15 cellular contexts compared by ENCODE assay signal in the genomic region with DNA sequence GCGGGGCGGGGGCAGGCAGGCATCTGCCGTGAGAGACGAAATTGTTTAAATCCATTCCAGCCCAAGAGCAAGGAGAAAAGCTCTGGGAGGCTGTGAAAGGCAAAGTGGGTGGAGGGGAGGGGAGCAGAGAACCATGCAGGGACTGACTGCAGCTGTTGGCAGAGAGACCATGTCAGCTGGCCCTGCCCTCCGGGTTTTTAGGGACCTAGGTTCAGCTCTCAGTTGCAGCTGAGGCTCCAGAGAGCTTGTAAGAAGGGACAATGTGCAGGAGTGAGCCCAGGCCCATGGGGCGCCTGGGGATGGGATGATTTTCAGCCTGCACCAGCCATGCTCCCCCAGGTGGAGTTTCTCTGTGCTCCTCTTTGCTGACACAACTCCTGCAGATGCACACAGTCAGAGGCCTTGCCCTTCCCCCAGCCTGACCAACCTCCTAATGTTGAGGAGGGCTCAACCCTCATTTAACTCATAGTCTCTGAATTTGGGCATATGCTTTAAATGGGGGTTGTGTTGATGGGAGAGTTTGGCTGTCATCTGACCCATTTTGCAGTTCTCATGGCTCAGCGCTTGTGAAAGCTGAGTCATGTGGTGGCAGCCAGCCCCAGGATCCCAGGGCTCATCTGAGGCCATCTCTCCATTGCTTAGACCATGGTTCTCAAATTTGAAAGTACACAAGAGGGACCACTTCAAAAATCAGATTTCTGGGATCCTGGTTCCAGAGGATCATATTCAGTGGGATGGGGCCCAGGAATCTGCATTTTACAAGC.
DNase-seq lines count a peak whose midpoint lies in the region; ATAC-seq, FAIRE-seq and TF ChIP-seq lines count a peak whose summit lies in the region.
"Had no signal": no experiment of that assay in that cellular context is flagged by ENCODE, and none has a peak within 500 bp of the region (broad histone marks: within the 10 kb centered on the region; RNA-seq: fewer than 3 reads in every experiment).

No MANE protein-coding gene starts in this region.

- DNase-seq in astrocyte (ENCODE audit: low read depth) = peak; percentile 47
- peak; percentile 74 for DNase-seq in left ventricle myocardium superior
- peak; percentile 62 to 74 for DNase-seq in tibial artery
- DNase-seq in HepG2 (ENCODE audit: low spot score) = no peak
- no peak for DNase-seq in progenitor cell of endocrine pancreas (ENCODE audit: low spot score, unreplicated experiment)
- DNase-seq in SKM-1 (lab: John Stamatoyannopoulos, UW; ENCODE audit: unreplicated experiment) = no peak
- DNase-seq: activated CD4-positive, alpha-beta T cell treated with anti-CD3 and anti-CD28 coated beads, Interleukin-2, amount 50 U/mL, for 48 hours; DMS79 treated with DMSO at 0.1 percent for 48 hours; Karpas-422; NCI-H526; nephron progenitor cell; stimulated activated CD4-positive, alpha-beta T cell treated with anti-CD3 and anti-CD28 coated beads, Interleukin-4, amount 100 ng/mL, for 1 hour; SW 1271 had no signal

- no TSS peak for BruUV-seq in HepG2 (replicated peaks; lab: Mats Ljungman, UMichigan)

- H3K9me3 ChIP-seq in HEK293 (ENCODE audit: control insufficient read depth, insufficient read depth, low read depth, low read length) = no peaks in the 10 kb centered on the region
- H3K9me3 ChIP-seq in astrocyte (ENCODE audit: insufficient read depth, low read depth, low read length) = no peaks in the 10 kb centered on the region
- H3K9me3 ChIP-seq in tibial artery = no peaks in the 10 kb centered on the region
- H3K9me3 ChIP-seq in HepG2 (ENCODE audit: low read length) = no peaks in the 10 kb centered on the region

- no peak overlapping the region for H3K4me2 ChIP-seq in astrocyte (ENCODE audit: low read length)
- H3K4me2 ChIP-seq in HepG2 (ENCODE audit: low read depth, low read length) = no peak overlapping the region

- H3K9ac ChIP-seq in astrocyte (ENCODE audit: low read length) (no peak overlapping the region), HepG2 (ENCODE audit: insufficient read depth, low read depth, low read length) (no peak overlapping the region)

- no peaks in the 10 kb centered on the region for H3K79me2 ChIP-seq in astrocyte (ENCODE audit: insufficient read depth, low read length)
- no peaks in the 10 kb centered on the region for H3K79me2 ChIP-seq in HepG2 (ENCODE audit: insufficient read depth, low read length)

- WGBS in HepG2 (ENCODE audit: low lambda C conversion rate) = 49% methylated on average over 6 of the region's 7 CpGs

- H3K9me3 Mint-ChIP-seq in astrocyte (ENCODE audit: unreplicated experiment) = peaks cover 7% of the 10 kb centered on the region
- H3K9me3 Mint-ChIP-seq in progenitor cell of endocrine pancreas (ENCODE audit: low read depth) = no peaks in the 10 kb centered on the region
- H3K9me3 Mint-ChIP-seq: activated naive CD4-positive, alpha-beta T cell treated with anti-CD3 and anti-CD28 coated beads, Interleukin-2, amount 50 U/mL, for 24 hours; nephron progenitor cell had no signal

- intact Hi-C loops in left ventricle myocardium superior (cut with micrococcal nuclease) = no loop called here
- intact Hi-C loops in tibial artery (cut with DNase I; ENCODE audit: low total_unique reads) = no loop called here
- intact Hi-C loops in HepG2 (cut with micrococcal nuclease; ENCODE audit: unreplicated experiment) = no loop called here

- POLR2A ChIA-PET in HEK293 (lab: Yijun Ruan, JAX) (interaction anchor here (0.7 kb wide), 1 partner anchor 23 kb away, joined by 3 read pairs; no protein-coding TSS in a partner anchor), HepG2 (lab: Yijun Ruan, JAX) (no interaction called here)

- TF ChIP-seq POLR2A in HepG2 (IDR thresholded peaks at IDR 0.05; ENCODE audit: insufficient read depth in 1 of 2, low read depth in 2 of 2, low read length in 2 of 2) = no peak

- CTCF ChIA-PET in HEK293 (lab: Yijun Ruan, JAX) (interaction anchor here (0.6 to 1.2 kb wide), 3 partner anchors 73 to 144 kb away, joined by 3 to 5 read pairs (median 3); no protein-coding TSS in a partner anchor), HepG2 (lab: Yijun Ruan, JAX; ENCODE audit: low intra/inter-chr PET ratio, low total read pairs) (no interaction called here)

- H4K20me1 ChIP-seq in astrocyte (ENCODE audit: insufficient read depth, low read length) (no peaks in the 10 kb centered on the region), HepG2 (ENCODE audit: insufficient read depth, low read length) (no peaks in the 10 kb centered on the region; the same call in 1 of the 2 replicates)

- H3K4me3 ChIP-seq in HEK293 (ENCODE audit: low read depth, low read length) = no peak overlapping the region
- no peak overlapping the region for H3K4me3 ChIP-seq in astrocyte (ENCODE audit: insufficient read depth, low read depth, low read length)
- H3K4me3 ChIP-seq in tibial artery = no peak overlapping the region
- no peak overlapping the region for H3K4me3 ChIP-seq in HepG2 (replicated peaks in 1 of 3; ENCODE audit: insufficient read depth in 1 of 3, low read depth in 2 of 3, low read length in 3 of 3)

- no peak for TF ChIP-seq RAD21 in HepG2 (CRISPR knock-in tag; IDR thresholded peaks at IDR 0.05)

- H2AFZ ChIP-seq in astrocyte (ENCODE audit: low read depth, low read length) (no peak overlapping the region), HepG2 (ENCODE audit: low read length) (no peak overlapping the region)

- H3K27me3 ChIP-seq in astrocyte (ENCODE audit: insufficient read depth, low read length) (peaks cover 20% of the 10 kb centered on the region), tibial artery (no peaks in the 10 kb centered on the region), HepG2 (ENCODE audit: control insufficient read depth in 1 of 2, insufficient read depth in 2 of 2, low read length in 2 of 2) (peaks cover 3 to 31% of the 10 kb centered on the region in 2 experiments; a peak in 2 of 5 replicates)

- H3K27ac Mint-ChIP-seq in astrocyte (ENCODE audit: unreplicated experiment) (no peak overlapping the region), progenitor cell of endocrine pancreas (no peak overlapping the region)
- H3K27ac Mint-ChIP-seq: activated naive CD4-positive, alpha-beta T cell treated with anti-CD3 and anti-CD28 coated beads, Interleukin-2, amount 50 U/mL, for 24 hours; nephron progenitor cell had no signal

- ATAC-seq in left ventricle myocardium superior (peak; percentile 50), HepG2 (no peak)

- no peak for TF ChIP-seq EP300 in HepG2 (IDR thresholded peaks at IDR 0.05; ENCODE audit: low read depth in 2 of 2, low read length in 2 of 2)
- TF ChIP-seq EP300 in HepG2 (CRISPR knock-in tag; IDR thresholded peaks at IDR 0.05; ENCODE audit: borderline replicate concordance) = no peak

- FAIRE-seq in astrocyte (lab: Jason Lieb, UNC) (no peak), HepG2 (lab: Jason Lieb, UNC) (no peak)

- peaks cover 10% of the 10 kb centered on the region for H3K4me1 Mint-ChIP-seq in astrocyte (ENCODE audit: low read depth, unreplicated experiment)
- H3K4me1 Mint-ChIP-seq in progenitor cell of endocrine pancreas (ENCODE audit: low read depth) = no peaks in the 10 kb centered on the region
- H3K4me1 Mint-ChIP-seq: activated naive CD4-positive, alpha-beta T cell treated with anti-CD3 and anti-CD28 coated beads, Interleukin-2, amount 50 U/mL, for 24 hours had no signal

- peaks cover 42% of the 10 kb centered on the region for H3K27me3 Mint-ChIP-seq in astrocyte (ENCODE audit: low read depth, unreplicated experiment)
- H3K27me3 Mint-ChIP-seq in progenitor cell of endocrine pancreas = peaks cover 6% of the 10 kb centered on the region
- H3K27me3 Mint-ChIP-seq: activated naive CD4-positive, alpha-beta T cell treated with anti-CD3 and anti-CD28 coated beads, Interleukin-2, amount 50 U/mL, for 24 hours had no signal

- no peaks in the 10 kb centered on the region for H3K36me3 ChIP-seq in HEK293 (ENCODE audit: control insufficient read depth in 2 of 2, insufficient read depth in 1 of 2, low read length in 2 of 2)
- no peaks in the 10 kb centered on the region for H3K36me3 ChIP-seq in astrocyte (ENCODE audit: insufficient read depth, low read length)
- no peaks in the 10 kb centered on the region for H3K36me3 ChIP-seq in tibial artery
- H3K36me3 ChIP-seq in HepG2 (replicated peaks in 1 of 2; ENCODE audit: control insufficient read depth in 1 of 2, insufficient read depth in 2 of 2, low read length in 2 of 2) = no peaks in the 10 kb centered on the region

- in situ Hi-C loops in HepG2 (cut with HindIII; ENCODE audit: extremely low pct_ligation_motif_present, low pct_unique_long_range_greater_than_20kb) = no loop called here

- no peak for TF ChIP-seq CTCF in HEK293 (tag by site-specific recombination; IDR thresholded peaks at IDR 0.05)
- TF ChIP-seq CTCF in astrocyte (IDR thresholded peaks at IDR 0.05; ENCODE audit: insufficient read depth, low read depth, low read length) = no peak
- no peak for TF ChIP-seq CTCF in tibial artery (IDR thresholded peaks at IDR 0.05)
- no peak for TF ChIP-seq CTCF in HepG2 (CRISPR knock-in tag; IDR thresholded peaks at IDR 0.05)
- no peak for TF ChIP-seq CTCF in progenitor cell of endocrine pancreas (IDR thresholded peaks at IDR 0.05; ENCODE audit: unreplicated experiment)

- H3K36me3 Mint-ChIP-seq in astrocyte (ENCODE audit: low read depth, unreplicated experiment) (peaks cover 5% of the 10 kb centered on the region), progenitor cell of endocrine pancreas (ENCODE audit: insufficient read depth) (no peaks in the 10 kb centered on the region)

- H3K4me3 Mint-ChIP-seq in astrocyte (ENCODE audit: unreplicated experiment) = no peak overlapping the region
- H3K4me3 Mint-ChIP-seq in progenitor cell of endocrine pancreas (ENCODE audit: low read depth) = no peak overlapping the region
- H3K4me3 Mint-ChIP-seq: activated naive CD4-positive, alpha-beta T cell treated with anti-CD3 and anti-CD28 coated beads, Interleukin-2, amount 50 U/mL, for 24 hours; nephron progenitor cell had no signal

- H3K4me1 ChIP-seq in HEK293 (ENCODE audit: control insufficient read depth, insufficient read depth, low read length) (peaks cover 15% of the 10 kb centered on the region), astrocyte (ENCODE audit: insufficient read depth, low read length) (peaks cover 20% of the 10 kb centered on the region), tibial artery (peaks cover 0 to 19% (median 4%) of the 10 kb centered on the region in 4 donors), HepG2 (ENCODE audit: insufficient read depth, low read length) (no peaks in the 10 kb centered on the region)

- no peak overlapping the region for H3K27ac ChIP-seq in HEK293 (ENCODE audit: extremely low read depth, low read depth, low read length)
- no peak overlapping the region for H3K27ac ChIP-seq in astrocyte (ENCODE audit: low read depth, low read length)
- no peak overlapping the region for H3K27ac ChIP-seq in tibial artery
- H3K27ac ChIP-seq in HepG2 (ENCODE audit: extremely low read length, insufficient read depth, low read length) = no peak overlapping the region

TF ChIP-seq in HEK293, 187 proteins besides CTCF, POLR2A, EP300 and RAD21 (continues in another document):
- TF ChIP-seq ZBTB17 (tag by site-specific recombination; IDR thresholded peaks at IDR 0.05) = peak; percentile 42; the same call in 1 of the 2 replicates
- TF ChIP-seq WT1 (tag by site-specific recombination; IDR thresholded peaks at IDR 0.05) = no peak
- no peak for TF ChIP-seq ZNF169 (tag by site-specific recombination; IDR thresholded peaks at IDR 0.05)

TF ChIP-seq in HepG2, 621 proteins besides CTCF, POLR2A, EP300 and RAD21 (continues in another document):
- no peak for TF ChIP-seq IRF2 (CRISPR knock-in tag; IDR thresholded peaks at IDR 0.05)
- no peak for TF ChIP-seq ZFP36L1 (CRISPR knock-in tag; IDR thresholded peaks at IDR 0.05)
- TF ChIP-seq KDM1A (CRISPR knock-in tag; IDR thresholded peaks at IDR 0.05) = no peak

Comparison
In these comparisons a context has a peak if more than half of its experiments do, and no peak if none do; other contexts are left out.
1. DNase-seq: peak in astrocyte (single experiment), left ventricle myocardium superior (single experiment) and tibial artery (2 of 2); none in HepG2 (single experiment), progenitor cell of endocrine pancreas (single experiment) and SKM-1 (single experiment).
2. Of the 63 proteins assayed by ChIP-seq in both HepG2 and HEK293: peak only in HepG2: none; only in HEK293: ZBTB20 and ZNF629; in both: none; in neither: 61.